Comparison of ENCODE assay signal across 25 cellular contexts in the genomic region with DNA sequence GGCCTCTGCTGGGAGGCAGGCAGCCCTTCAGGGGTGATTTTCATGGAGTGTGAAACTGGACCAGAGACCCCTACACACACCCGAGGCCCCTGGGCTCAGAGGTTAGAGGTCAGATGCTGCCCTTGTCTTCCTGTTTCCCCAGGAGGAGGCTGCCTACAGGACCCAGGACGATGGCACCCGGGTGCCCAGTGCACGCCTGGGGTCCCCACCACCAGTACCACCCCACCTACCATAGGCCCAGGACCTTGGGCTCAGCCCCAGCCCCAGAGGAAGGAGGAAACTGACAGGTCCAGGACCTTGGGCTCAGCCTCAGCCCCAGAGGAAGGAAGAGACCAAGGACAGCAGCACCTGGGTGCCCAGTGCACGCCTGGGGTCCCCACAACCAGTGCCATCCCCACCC.
"Had no signal": no experiment of that assay in that cellular context is flagged by ENCODE, and none has a peak within 500 bp of the region (broad histone marks: within the 10 kb centered on the region; RNA-seq: fewer than 3 reads in every experiment).

No MANE protein-coding gene starts in this region.

- H3K27ac ChIP-seq: colonic mucosa, gastrocnemius medialis, neutrophil, parathyroid adenoma, prostate gland, right atrium auricular region, stomach, thyroid gland had no signal

- H3K79me2 ChIP-seq: parathyroid adenoma had no signal

- H3K27ac Mint-ChIP-seq: naive thymus-derived CD8-positive, alpha-beta T cell; nephron progenitor cell; stimulated activated effector memory CD8-positive, alpha-beta T cell treated with anti-CD3 and anti-CD28 coated beads, Interleukin-12 subunit alpha, Interleukin-12 subunit beta, amount 100 ng/mL, for 72 hours had no signal

- H2AFZ ChIP-seq: parathyroid adenoma had no signal

- ATAC-seq: gastrocnemius medialis; left lobe of liver; naive thymus-derived CD8-positive, alpha-beta T cell; sciatic nerve; stimulated activated effector memory CD8-positive, alpha-beta T cell treated with anti-CD3 and anti-CD28 coated beads, Interleukin-12 subunit alpha, Interleukin-12 subunit beta, amount 100 ng/mL, for 72 hours had no signal

- DNase-seq: cerebellar nuclear complex; colonic mucosa; dermis blood vessel endothelial cell; effector memory CD4-positive, alpha-beta T cell; kidney; mammary epithelial cell; mesendoderm; nephron progenitor cell; stimulated activated CD4-positive, alpha-beta T cell treated with anti-CD3 and anti-CD28 coated beads, Interleukin-12 subunit alpha, Interleukin-12 subunit beta, amount 100 ng/mL, for 4 hours; stimulated activated CD4-positive, alpha-beta T cell treated with anti-CD3 and anti-CD28 coated beads, Interleukin-2, amount 100 ng/mL, for 24 hours; stimulated activated CD4-positive, alpha-beta T cell treated with anti-CD3 and anti-CD28 coated beads, Interleukin-4, amount 100 ng/mL, for 24 hours; stimulated activated naive CD4-positive, alpha-beta T cell treated with Interleukin-2 at 50 U/mL for 16 hours; stomach; thyroid gland; trophoblast cell had no signal

- H3K4me3 Mint-ChIP-seq: naive thymus-derived CD8-positive, alpha-beta T cell; nephron progenitor cell; stimulated activated effector memory CD8-positive, alpha-beta T cell treated with anti-CD3 and anti-CD28 coated beads, Interleukin-12 subunit alpha, Interleukin-12 subunit beta, amount 100 ng/mL, for 72 hours had no signal

- H3K4me2 ChIP-seq: smooth muscle cell had no signal

- H3K36me3 Mint-ChIP-seq: stimulated activated effector memory CD8-positive, alpha-beta T cell treated with anti-CD3 and anti-CD28 coated beads, Interleukin-12 subunit alpha, Interleukin-12 subunit beta, amount 100 ng/mL, for 72 hours had no signal

- H3K4me1 ChIP-seq: colonic mucosa, gastrocnemius medialis, parathyroid adenoma, prostate gland, right atrium auricular region, thyroid gland had no signal

- H3K9me3 ChIP-seq: colonic mucosa, prostate gland, thyroid gland had no signal

- H3K9ac ChIP-seq: parathyroid adenoma had no signal

- H3K36me3 ChIP-seq: colonic mucosa, gastrocnemius medialis, neutrophil, prostate gland, right atrium auricular region, stomach, thyroid gland had no signal

- H3K27me3 ChIP-seq: colonic mucosa, gastrocnemius medialis, neutrophil, right atrium auricular region, thyroid gland had no signal

- H3K4me3 ChIP-seq: colonic mucosa, gastrocnemius medialis, prostate gland, right atrium auricular region, smooth muscle cell, stomach, thyroid gland had no signal

- H3K4me1 Mint-ChIP-seq: nephron progenitor cell; stimulated activated effector memory CD8-positive, alpha-beta T cell treated with anti-CD3 and anti-CD28 coated beads, Interleukin-12 subunit alpha, Interleukin-12 subunit beta, amount 100 ng/mL, for 72 hours had no signal
